ENCODE assay signal across 1 cellular context in the genomic region with DNA sequence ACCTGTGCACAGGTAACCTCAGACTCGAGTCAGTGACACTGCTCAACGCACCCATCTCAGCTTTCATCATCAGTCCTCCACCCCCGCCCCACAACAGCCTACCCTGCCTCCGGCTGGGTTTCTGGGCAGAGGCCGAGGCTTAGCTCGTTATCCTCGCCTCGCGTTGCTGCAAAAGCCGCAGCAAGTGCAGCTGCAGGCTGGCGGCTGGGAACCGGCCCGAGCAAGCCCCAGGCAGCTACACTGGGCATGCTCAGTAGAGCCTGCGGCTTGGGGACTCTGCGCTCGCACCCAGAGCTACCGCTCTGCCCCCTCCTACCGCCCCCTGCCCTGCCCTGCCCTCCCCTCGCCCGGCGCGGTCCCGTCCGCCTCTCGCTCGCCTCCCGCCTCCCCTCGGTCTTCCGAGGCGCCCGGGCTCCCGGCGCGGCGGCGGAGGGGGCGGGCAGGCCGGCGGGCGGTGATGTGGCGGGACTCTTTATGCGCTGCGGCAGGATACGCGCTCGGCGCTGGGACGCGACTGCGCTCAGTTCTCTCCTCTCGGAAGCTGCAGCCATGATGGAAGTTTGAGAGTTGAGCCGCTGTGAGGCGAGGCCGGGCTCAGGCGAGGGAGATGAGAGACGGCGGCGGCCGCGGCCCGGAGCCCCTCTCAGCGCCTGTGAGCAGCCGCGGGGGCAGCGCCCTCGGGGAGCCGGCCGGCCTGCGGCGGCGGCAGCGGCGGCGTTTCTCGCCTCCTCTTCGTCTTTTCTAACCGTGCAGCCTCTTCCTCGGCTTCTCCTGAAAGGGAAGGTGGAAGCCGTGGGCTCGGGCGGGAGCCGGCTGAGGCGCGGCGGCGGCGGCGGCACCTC.
A peak's percentile ranks its signal among the peaks of the same experiment; 100 is the strongest.
TF ChIP-seq lines count a peak whose summit lies in the region.

A gene with protein sequence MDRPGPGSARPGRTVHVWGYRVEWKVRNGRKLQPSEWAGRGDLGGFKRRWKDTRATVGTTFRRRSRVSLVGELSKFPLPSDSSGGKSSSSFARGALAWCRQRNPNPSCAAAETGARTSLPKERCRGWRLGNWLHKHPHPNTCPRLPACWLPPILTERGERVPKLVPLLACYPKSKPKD (minus strand): TSS at position 432 of the 842 bp plus-strand sequence. CDS start 1,046 bp downstream, outside the sequence.
A gene (plus strand): TSS at position 524 of the 842 bp plus-strand sequence. CDS start 845 bp downstream, outside the sequence.

TF ChIP-seq in WTC11, 78 proteins besides CTCF, POLR2A, EP300 and RAD21 (continued from another document):
- TF ChIP-seq, protein P1, sequence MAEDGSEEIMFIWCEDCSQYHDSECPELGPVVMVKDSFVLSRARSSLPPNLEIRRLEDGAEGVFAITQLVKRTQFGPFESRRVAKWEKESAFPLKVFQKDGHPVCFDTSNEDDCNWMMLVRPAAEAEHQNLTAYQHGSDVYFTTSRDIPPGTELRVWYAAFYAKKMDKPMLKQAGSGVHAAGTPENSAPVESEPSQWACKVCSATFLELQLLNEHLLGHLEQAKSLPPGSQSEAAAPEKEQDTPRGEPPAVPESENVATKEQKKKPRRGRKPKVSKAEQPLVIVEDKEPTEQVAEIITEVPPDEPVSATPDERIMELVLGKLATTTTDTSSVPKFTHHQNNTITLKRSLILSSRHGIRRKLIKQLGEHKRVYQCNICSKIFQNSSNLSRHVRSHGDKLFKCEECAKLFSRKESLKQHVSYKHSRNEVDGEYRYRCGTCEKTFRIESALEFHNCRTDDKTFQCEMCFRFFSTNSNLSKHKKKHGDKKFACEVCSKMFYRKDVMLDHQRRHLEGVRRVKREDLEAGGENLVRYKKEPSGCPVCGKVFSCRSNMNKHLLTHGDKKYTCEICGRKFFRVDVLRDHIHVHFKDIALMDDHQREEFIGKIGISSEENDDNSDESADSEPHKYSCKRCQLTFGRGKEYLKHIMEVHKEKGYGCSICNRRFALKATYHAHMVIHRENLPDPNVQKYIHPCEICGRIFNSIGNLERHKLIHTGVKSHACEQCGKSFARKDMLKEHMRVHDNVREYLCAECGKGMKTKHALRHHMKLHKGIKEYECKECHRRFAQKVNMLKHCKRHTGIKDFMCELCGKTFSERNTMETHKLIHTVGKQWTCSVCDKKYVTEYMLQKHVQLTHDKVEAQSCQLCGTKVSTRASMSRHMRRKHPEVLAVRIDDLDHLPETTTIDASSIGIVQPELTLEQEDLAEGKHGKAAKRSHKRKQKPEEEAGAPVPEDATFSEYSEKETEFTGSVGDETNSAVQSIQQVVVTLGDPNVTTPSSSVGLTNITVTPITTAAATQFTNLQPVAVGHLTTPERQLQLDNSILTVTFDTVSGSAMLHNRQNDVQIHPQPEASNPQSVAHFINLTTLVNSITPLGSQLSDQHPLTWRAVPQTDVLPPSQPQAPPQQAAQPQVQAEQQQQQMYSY (CRISPR knock-in tag; IDR thresholded peaks at IDR 0.05), result peak; percentile 94
- TF ChIP-seq, protein P2, sequence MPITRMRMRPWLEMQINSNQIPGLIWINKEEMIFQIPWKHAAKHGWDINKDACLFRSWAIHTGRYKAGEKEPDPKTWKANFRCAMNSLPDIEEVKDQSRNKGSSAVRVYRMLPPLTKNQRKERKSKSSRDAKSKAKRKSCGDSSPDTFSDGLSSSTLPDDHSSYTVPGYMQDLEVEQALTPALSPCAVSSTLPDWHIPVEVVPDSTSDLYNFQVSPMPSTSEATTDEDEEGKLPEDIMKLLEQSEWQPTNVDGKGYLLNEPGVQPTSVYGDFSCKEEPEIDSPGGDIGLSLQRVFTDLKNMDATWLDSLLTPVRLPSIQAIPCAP (CRISPR knock-in tag; IDR thresholded peaks at IDR 0.05), result 0 out of 2 replicates have a peak, but pooled peaks have one; percentile 27
- TF ChIP-seq ELF4 (CRISPR knock-in tag; IDR thresholded peaks at IDR 0.05; ENCODE audit: low read depth) (0 out of 2 replicates have a peak, but pooled peaks have one; percentile 50), ZNF671 (CRISPR knock-in tag; IDR thresholded peaks at IDR 0.05) (no peak), NR2C2 (CRISPR knock-in tag; IDR thresholded peaks at IDR 0.05) (no peak), MYBL2 (CRISPR knock-in tag; IDR thresholded peaks at IDR 0.05) (no peak), CBFB (CRISPR knock-in tag; IDR thresholded peaks at IDR 0.05; ENCODE audit: low read depth) (no peak)
- TF ChIP-seq, protein P3, sequence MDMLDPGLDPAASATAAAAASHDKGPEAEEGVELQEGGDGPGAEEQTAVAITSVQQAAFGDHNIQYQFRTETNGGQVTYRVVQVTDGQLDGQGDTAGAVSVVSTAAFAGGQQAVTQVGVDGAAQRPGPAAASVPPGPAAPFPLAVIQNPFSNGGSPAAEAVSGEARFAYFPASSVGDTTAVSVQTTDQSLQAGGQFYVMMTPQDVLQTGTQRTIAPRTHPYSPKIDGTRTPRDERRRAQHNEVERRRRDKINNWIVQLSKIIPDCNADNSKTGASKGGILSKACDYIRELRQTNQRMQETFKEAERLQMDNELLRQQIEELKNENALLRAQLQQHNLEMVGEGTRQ (CRISPR knock-in tag; IDR thresholded peaks at IDR 0.05), result peak; percentile 88
- TF ChIP-seq, protein P4, sequence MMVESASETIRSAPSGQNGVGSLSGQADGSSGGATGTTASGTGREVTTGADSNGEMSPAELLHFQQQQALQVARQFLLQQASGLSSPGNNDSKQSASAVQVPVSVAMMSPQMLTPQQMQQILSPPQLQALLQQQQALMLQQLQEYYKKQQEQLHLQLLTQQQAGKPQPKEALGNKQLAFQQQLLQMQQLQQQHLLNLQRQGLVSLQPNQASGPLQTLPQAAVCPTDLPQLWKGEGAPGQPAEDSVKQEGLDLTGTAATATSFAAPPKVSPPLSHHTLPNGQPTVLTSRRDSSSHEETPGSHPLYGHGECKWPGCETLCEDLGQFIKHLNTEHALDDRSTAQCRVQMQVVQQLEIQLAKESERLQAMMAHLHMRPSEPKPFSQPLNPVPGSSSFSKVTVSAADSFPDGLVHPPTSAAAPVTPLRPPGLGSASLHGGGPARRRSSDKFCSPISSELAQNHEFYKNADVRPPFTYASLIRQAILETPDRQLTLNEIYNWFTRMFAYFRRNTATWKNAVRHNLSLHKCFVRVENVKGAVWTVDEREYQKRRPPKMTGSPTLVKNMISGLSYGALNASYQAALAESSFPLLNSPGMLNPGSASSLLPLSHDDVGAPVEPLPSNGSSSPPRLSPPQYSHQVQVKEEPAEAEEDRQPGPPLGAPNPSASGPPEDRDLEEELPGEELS (CRISPR knock-in tag; IDR thresholded peaks at IDR 0.05), result peak; percentile 93
- TF ChIP-seq, protein P5, sequence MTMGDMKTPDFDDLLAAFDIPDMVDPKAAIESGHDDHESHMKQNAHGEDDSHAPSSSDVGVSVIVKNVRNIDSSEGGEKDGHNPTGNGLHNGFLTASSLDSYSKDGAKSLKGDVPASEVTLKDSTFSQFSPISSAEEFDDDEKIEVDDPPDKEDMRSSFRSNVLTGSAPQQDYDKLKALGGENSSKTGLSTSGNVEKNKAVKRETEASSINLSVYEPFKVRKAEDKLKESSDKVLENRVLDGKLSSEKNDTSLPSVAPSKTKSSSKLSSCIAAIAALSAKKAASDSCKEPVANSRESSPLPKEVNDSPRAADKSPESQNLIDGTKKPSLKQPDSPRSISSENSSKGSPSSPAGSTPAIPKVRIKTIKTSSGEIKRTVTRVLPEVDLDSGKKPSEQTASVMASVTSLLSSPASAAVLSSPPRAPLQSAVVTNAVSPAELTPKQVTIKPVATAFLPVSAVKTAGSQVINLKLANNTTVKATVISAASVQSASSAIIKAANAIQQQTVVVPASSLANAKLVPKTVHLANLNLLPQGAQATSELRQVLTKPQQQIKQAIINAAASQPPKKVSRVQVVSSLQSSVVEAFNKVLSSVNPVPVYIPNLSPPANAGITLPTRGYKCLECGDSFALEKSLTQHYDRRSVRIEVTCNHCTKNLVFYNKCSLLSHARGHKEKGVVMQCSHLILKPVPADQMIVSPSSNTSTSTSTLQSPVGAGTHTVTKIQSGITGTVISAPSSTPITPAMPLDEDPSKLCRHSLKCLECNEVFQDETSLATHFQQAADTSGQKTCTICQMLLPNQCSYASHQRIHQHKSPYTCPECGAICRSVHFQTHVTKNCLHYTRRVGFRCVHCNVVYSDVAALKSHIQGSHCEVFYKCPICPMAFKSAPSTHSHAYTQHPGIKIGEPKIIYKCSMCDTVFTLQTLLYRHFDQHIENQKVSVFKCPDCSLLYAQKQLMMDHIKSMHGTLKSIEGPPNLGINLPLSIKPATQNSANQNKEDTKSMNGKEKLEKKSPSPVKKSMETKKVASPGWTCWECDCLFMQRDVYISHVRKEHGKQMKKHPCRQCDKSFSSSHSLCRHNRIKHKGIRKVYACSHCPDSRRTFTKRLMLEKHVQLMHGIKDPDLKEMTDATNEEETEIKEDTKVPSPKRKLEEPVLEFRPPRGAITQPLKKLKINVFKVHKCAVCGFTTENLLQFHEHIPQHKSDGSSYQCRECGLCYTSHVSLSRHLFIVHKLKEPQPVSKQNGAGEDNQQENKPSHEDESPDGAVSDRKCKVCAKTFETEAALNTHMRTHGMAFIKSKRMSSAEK (CRISPR knock-in tag; IDR thresholded peaks at IDR 0.05; ENCODE audit: borderline replicate concordance), result no peak
